In genomic region chr11:3161720-3162409, GRCh38 we compare ENCODE assay signal across 16 cellular contexts. TPM values are rescaled to one million over a fixed set of nuclear protein-coding genes. Genes with fewer than 3 reads are reported as not detected.
DNase-seq lines count a peak whose midpoint lies in the region; ATAC-seq and TF ChIP-seq lines count a peak whose summit lies in the region.
"Had no signal": no experiment of that assay in that cellular context is flagged by ENCODE, and none has a peak within 500 bp of the region (broad histone marks: within the 10 kb centered on the region; RNA-seq: fewer than 3 reads in every experiment).

No MANE protein-coding gene starts in this region.

- H3K36me3 ChIP-seq in DND-41 (ENCODE audit: insufficient read depth, low read length) (peaks cover 45% of the 10 kb centered on the region), lower lobe of right lung (peaks cover 5% of the 10 kb centered on the region)

- no peaks in the 10 kb centered on the region for H3K27me3 Mint-ChIP-seq in chondrocyte (ENCODE audit: low read depth)
- peaks cover 50% of the 10 kb centered on the region for H3K27me3 Mint-ChIP-seq in T-helper 2 cell treated with Interferon-gamma antibody and Interleukin-4, amounts not matched to agents 5 μg/mL and 100 μg/mL, for 36 hours (ENCODE audit: low read depth)

- H3K4me3 Mint-ChIP-seq in chondrocyte (ENCODE audit: unreplicated experiment): no peak overlapping the region
- peak overlapping the region; percentile 42 for H3K4me3 Mint-ChIP-seq in stimulated activated effector memory CD8-positive, alpha-beta T cell treated with anti-CD3 and anti-CD28 coated beads, Interleukin-12 subunit alpha, Interleukin-12 subunit beta, amount 100 ng/mL, for 72 hours
- H3K4me3 Mint-ChIP-seq in T-helper 2 cell treated with Interferon-gamma antibody and Interleukin-4, amounts not matched to agents 5 μg/mL and 100 μg/mL, for 36 hours: no peak overlapping the region

- no peaks in the 10 kb centered on the region for H3K9me3 ChIP-seq in DND-41 (ENCODE audit: insufficient read depth, low read length, severe bottlenecking)
- no peaks in the 10 kb centered on the region for H3K9me3 ChIP-seq in lower lobe of right lung

- no peak for DNase-seq in DND-41
- no peak for DNase-seq in chondrocyte (ENCODE audit: low spot score)
- peak; percentile 24 for DNase-seq in lower lobe of right lung
- DNase-seq in stimulated activated effector memory CD8-positive, alpha-beta T cell treated with anti-CD3 and anti-CD28 coated beads, Interleukin-12 subunit alpha, Interleukin-12 subunit beta, amount 100 ng/mL, for 72 hours (ENCODE audit: low spot score in 2 of 2): no peak
- DNase-seq in SIG-M5 treated with dmso at 0.1 percent for 504 hours (lab: John Stamatoyannopoulos, UW; ENCODE audit: unreplicated experiment): no peak
- no peak for DNase-seq in T-helper 2 cell treated with Interferon-gamma antibody and Interleukin-4, amounts not matched to agents 5 μg/mL and 100 μg/mL, for 36 hours (ENCODE audit: low spot score)
- DNase-seq in NOMO-1 treated with DMSO at 0.1 percent for 48 hours (lab: John Stamatoyannopoulos, UW; ENCODE audit: unreplicated experiment): no peak
- no peak for DNase-seq in NCI-H226
- DNase-seq: activated CD4-positive, alpha-beta T cell treated with anti-CD3 and anti-CD28 coated beads, Interleukin-2, amount 50 U/mL, for 48 hours; activated gamma-delta T cell treated with Interleukin-2 at 50 U/mL for 16 hours; KBM-7; mammary epithelial cell; NCI-H2081 treated with DMSO at 0.1 percent for 48 hours had no signal

- H3K36me3 Mint-ChIP-seq in chondrocyte (ENCODE audit: low read depth): peaks cover 2% of the 10 kb centered on the region
- no peaks in the 10 kb centered on the region for H3K36me3 Mint-ChIP-seq in stimulated activated effector memory CD8-positive, alpha-beta T cell treated with anti-CD3 and anti-CD28 coated beads, Interleukin-12 subunit alpha, Interleukin-12 subunit beta, amount 100 ng/mL, for 72 hours
- H3K36me3 Mint-ChIP-seq in T-helper 2 cell treated with Interferon-gamma antibody and Interleukin-4, amounts not matched to agents 5 μg/mL and 100 μg/mL, for 36 hours (ENCODE audit: low read depth): no peaks in the 10 kb centered on the region

- peaks cover 69% of the 10 kb centered on the region for H3K4me1 ChIP-seq in DND-41 (ENCODE audit: insufficient read depth, low read length)
- H3K4me1 ChIP-seq in lower lobe of right lung: peaks cover 60% of the 10 kb centered on the region

- H3K9ac ChIP-seq in DND-41 (ENCODE audit: low read depth, low read length): peak overlapping the region; percentile 25; the same call in 1 of the 2 replicates

- H3K27ac ChIP-seq in DND-41 (ENCODE audit: low read length): peak overlapping the region; percentile 69
- peak overlapping the region; percentile 46 for H3K27ac ChIP-seq in lower lobe of right lung
- H3K27ac ChIP-seq: C4-2B had no signal

- H3K4me3 ChIP-seq in DND-41 (ENCODE audit: low read depth in 1 of 2, low read length in 2 of 2) (peak overlapping the region in 1 of 2 experiments; percentile 97; a peak in 1 of 4 replicates), lower lobe of right lung (no peak overlapping the region)

- no peak overlapping the region for H2AFZ ChIP-seq in DND-41 (ENCODE audit: low read depth, low read length)

- peak overlapping the region; percentile 98 for H3K4me2 ChIP-seq in DND-41 (ENCODE audit: insufficient read depth, low read length)

- intact Hi-C loops in lower lobe of right lung (cut with DNase I): no loop called here

- H3K27me3 ChIP-seq in DND-41 (ENCODE audit: insufficient read depth, low read length, poor library complexity) (no peaks in the 10 kb centered on the region), lower lobe of right lung (ENCODE audit: low read depth) (no peaks in the 10 kb centered on the region)

- TF ChIP-seq CTCF in DND-41 (IDR thresholded peaks at IDR 0.05; ENCODE audit: borderline replicate concordance, extremely low read depth, low read length, poor library complexity, severe bottlenecking) (no peak), chondrocyte (IDR thresholded peaks at IDR 0.05) (no peak), lower lobe of right lung (IDR thresholded peaks at IDR 0.05) (no peak)

- peaks cover 68% of the 10 kb centered on the region for H3K4me1 Mint-ChIP-seq in chondrocyte (ENCODE audit: low read depth)
- peaks cover 69% of the 10 kb centered on the region for H3K4me1 Mint-ChIP-seq in stimulated activated effector memory CD8-positive, alpha-beta T cell treated with anti-CD3 and anti-CD28 coated beads, Interleukin-12 subunit alpha, Interleukin-12 subunit beta, amount 100 ng/mL, for 72 hours
- H3K4me1 Mint-ChIP-seq in T-helper 2 cell treated with Interferon-gamma antibody and Interleukin-4, amounts not matched to agents 5 μg/mL and 100 μg/mL, for 36 hours (ENCODE audit: low read depth): peaks cover 6% of the 10 kb centered on the region

- no peaks in the 10 kb centered on the region for H3K9me3 Mint-ChIP-seq in chondrocyte (ENCODE audit: low read depth)
- H3K9me3 Mint-ChIP-seq in stimulated activated effector memory CD8-positive, alpha-beta T cell treated with anti-CD3 and anti-CD28 coated beads, Interleukin-12 subunit alpha, Interleukin-12 subunit beta, amount 100 ng/mL, for 72 hours: no peaks in the 10 kb centered on the region
- H3K9me3 Mint-ChIP-seq in T-helper 2 cell treated with Interferon-gamma antibody and Interleukin-4, amounts not matched to agents 5 μg/mL and 100 μg/mL, for 36 hours: no peaks in the 10 kb centered on the region

- no peak for ATAC-seq in DND-41 (ENCODE audit: insufficient read depth, low read depth)
- ATAC-seq in lower lobe of right lung: no peak
- ATAC-seq in stimulated activated effector memory CD8-positive, alpha-beta T cell treated with anti-CD3 and anti-CD28 coated beads, Interleukin-12 subunit alpha, Interleukin-12 subunit beta, amount 100 ng/mL, for 72 hours: no peak

- peaks cover 83% of the 10 kb centered on the region for H3K79me2 ChIP-seq in DND-41 (ENCODE audit: insufficient read depth, low read length)

- peaks cover 74% of the 10 kb centered on the region for H4K20me1 ChIP-seq in DND-41 (ENCODE audit: insufficient read depth, low read length)

- peak overlapping the region; percentile 57 for H3K27ac Mint-ChIP-seq in chondrocyte (ENCODE audit: unreplicated experiment)
- H3K27ac Mint-ChIP-seq in stimulated activated effector memory CD8-positive, alpha-beta T cell treated with anti-CD3 and anti-CD28 coated beads, Interleukin-12 subunit alpha, Interleukin-12 subunit beta, amount 100 ng/mL, for 72 hours: peak overlapping the region; percentile 75
- no peak overlapping the region for H3K27ac Mint-ChIP-seq in T-helper 2 cell treated with Interferon-gamma antibody and Interleukin-4, amounts not matched to agents 5 μg/mL and 100 μg/mL, for 36 hours

RNA-seq across cellular contexts. Expression of gene OSBPL5, which starts 3.2 kb away (rescaled TPM):
- total RNA-seq in chondrocyte (43.9 to 78.9 TPM (median 47.6 TPM) in 3 replicates), lower lobe of right lung (46.2 TPM)

RNA-seq across cellular contexts. Expression of gene MRGPRG, which starts 56.7 kb away (rescaled TPM):
- not detected in 3 replicates for total RNA-seq in chondrocyte
- total RNA-seq in lower lobe of right lung: not detected
- total RNA-seq: mammary epithelial cell; renal cortical epithelial cell; T-helper 2 cell treated with Interferon-gamma antibody and Interleukin-4, amounts not matched to agents 100 ng/mL and 5 ng/mL, for 36 hours had no signal
